Comparison of ENCODE assay signal across 7 cellular contexts in genomic region chr5:61183538-61183937, GRCh38.
"Had no signal": no experiment of that assay in that cellular context is flagged by ENCODE, and none has a peak within 500 bp of the region (broad histone marks: within the 10 kb centered on the region; RNA-seq: fewer than 3 reads in every experiment).

No MANE protein-coding gene starts in this region.

- H3K27ac ChIP-seq: HL-60, KMS-11 had no signal

- H3K4me2 ChIP-seq: KMS-11 had no signal

- DNase-seq: Karpas-422, KBM-7, KG1 had no signal

- FAIRE-seq: HTR-8/SVneo had no signal

- H3K27ac Mint-ChIP-seq: IgD-negative memory B cell had no signal

- H3K4me3 Mint-ChIP-seq: IgD-negative memory B cell had no signal

- H3K36me3 Mint-ChIP-seq: IgD-negative memory B cell had no signal

- H3K9ac ChIP-seq: KMS-11 had no signal
